In the genomic region with DNA sequence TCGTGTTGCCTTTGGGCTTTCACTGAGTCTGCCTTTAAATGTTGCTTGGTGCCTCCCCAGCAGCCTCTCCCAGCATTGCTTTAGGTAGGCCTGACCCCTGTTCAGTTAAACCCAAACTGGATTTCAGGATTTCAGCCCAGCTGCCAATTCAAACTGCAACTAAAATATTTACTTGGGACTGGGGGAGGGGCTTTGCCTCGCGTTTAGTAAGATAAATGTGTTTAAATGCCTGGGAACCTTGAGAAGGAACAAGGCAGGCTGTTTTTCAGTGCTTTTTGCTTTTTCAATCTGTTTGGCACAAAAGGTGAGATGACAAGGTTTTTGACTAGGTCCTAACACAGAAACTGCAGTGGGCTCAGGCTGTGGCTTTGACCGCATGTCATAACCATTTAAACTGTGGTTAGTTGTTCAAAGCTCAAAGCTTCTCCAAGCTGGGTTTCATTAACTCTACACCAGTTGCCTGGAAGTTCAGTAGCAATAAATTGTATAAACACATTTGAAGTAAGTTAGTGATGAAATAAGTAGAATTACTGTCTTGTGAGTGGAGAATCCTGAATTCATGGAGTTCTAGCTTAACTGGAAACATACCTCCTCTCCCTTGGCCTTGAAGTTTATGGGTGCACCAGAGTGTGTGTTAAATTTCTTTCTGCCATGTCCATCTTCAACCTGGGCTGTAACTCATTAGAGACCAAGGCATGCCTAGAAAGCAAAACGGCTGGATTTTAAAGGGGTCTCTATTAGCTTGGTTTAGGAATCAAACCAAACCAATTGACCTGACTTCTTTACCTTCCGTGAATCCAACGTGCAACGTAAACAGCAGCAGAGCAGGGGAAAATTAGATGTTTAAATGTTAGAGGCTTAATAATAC, we compare ENCODE assay signal across 11 cellular contexts. TPM values are rescaled to one million over a fixed set of nuclear protein-coding genes. Genes with fewer than 3 reads are reported as not detected.
DNase-seq lines count a peak whose midpoint lies in the region; ATAC-seq and TF ChIP-seq lines count a peak whose summit lies in the region.
"Had no signal": no experiment of that assay in that cellular context is flagged by ENCODE, and none has a peak within 500 bp of the region (broad histone marks: within the 10 kb centered on the region; RNA-seq: fewer than 3 reads in every experiment).

No MANE protein-coding gene starts in this region.

- H3K27me3 ChIP-seq in HUES6 (ENCODE audit: control insufficient read depth, insufficient read depth, low read length) = peaks cover 68% of the 10 kb centered on the region
- peaks cover 33% of the 10 kb centered on the region for H3K27me3 ChIP-seq in colonic mucosa
- H3K27me3 ChIP-seq in muscle layer of duodenum (ENCODE audit: low read depth, low read length) = peaks cover 15% of the 10 kb centered on the region
- H3K27me3 ChIP-seq in suprapubic skin = peaks cover 22% of the 10 kb centered on the region

- H3K4me1 ChIP-seq in HUES6 (ENCODE audit: control insufficient read depth, insufficient read depth, low read length) = peaks cover 54% of the 10 kb centered on the region
- H3K4me1 ChIP-seq in colonic mucosa = no peaks in the 10 kb centered on the region
- peaks cover 0 to 34% of the 10 kb centered on the region in 2 donors for H3K4me1 ChIP-seq in muscle layer of duodenum (ENCODE audit: control insufficient read depth in 1 of 2, insufficient read depth in 2 of 2, low read length in 2 of 2)
- H3K4me1 ChIP-seq in suprapubic skin = peaks cover 31% of the 10 kb centered on the region
- H3K4me1 ChIP-seq: breast epithelium had no signal

- no peak for TF ChIP-seq EP300 in suprapubic skin (IDR thresholded peaks at IDR 0.05)

- CTCF ChIA-PET in AG04449 (lab: Yijun Ruan, JAX) = interaction anchor here (0.8 to 8.2 kb wide), 6 partner anchors 20 to 208 kb away, joined by 3 to 94 read pairs (median 4); no protein-coding TSS in a partner anchor
- CTCF ChIA-PET in activated CD4-positive, alpha-beta memory T cell treated with anti-CD3 and anti-CD28 coated beads for 36 hours (lab: Charles Lee) = interaction anchor here (0.8 to 1.3 kb wide), 3 partner anchors 26 to 44 kb away, joined by 3 to 4 read pairs (median 3); no protein-coding TSS in a partner anchor

- peaks cover 65% of the 10 kb centered on the region for H3K27me3 Mint-ChIP-seq in activated CD4-positive, alpha-beta memory T cell treated with anti-CD3 and anti-CD28 coated beads for 36 hours

- H3K9ac ChIP-seq in HUES6 (ENCODE audit: low read length) (peak overlapping the region; percentile 49), colonic mucosa (ENCODE audit: low read depth in 2 of 2, low read length in 2 of 2) (peak overlapping the region; percentile 1 to 23)

- intact Hi-C loops in colonic mucosa (cut with DNase I) = no loop called here
- intact Hi-C loops in activated CD4-positive, alpha-beta memory T cell treated with anti-CD3 and anti-CD28 coated beads for 36 hours (cut with micrococcal nuclease) = loop anchor here (10.0 kb wide), 1 partner anchor 237 kb away; no protein-coding TSS in a partner anchor

- no peaks in the 10 kb centered on the region for H3K9me3 Mint-ChIP-seq in activated CD4-positive, alpha-beta memory T cell treated with anti-CD3 and anti-CD28 coated beads for 36 hours

- TF ChIP-seq POLR2A in suprapubic skin (IDR thresholded peaks at IDR 0.05) = no peak

- no peak for ATAC-seq in GM18873 (IDR thresholded peaks at IDR 0.05; ENCODE audit: low FRiP score, unreplicated experiment)

- H3K27ac Mint-ChIP-seq in activated CD4-positive, alpha-beta memory T cell treated with anti-CD3 and anti-CD28 coated beads for 36 hours = no peak overlapping the region
- H3K27ac Mint-ChIP-seq: CD4-positive, CD25-positive, alpha-beta regulatory T cell had no signal

- H3K9me3 ChIP-seq in HUES6 (ENCODE audit: control insufficient read depth, insufficient read depth, low read depth, low read length) (no peaks in the 10 kb centered on the region), colonic mucosa (no peaks in the 10 kb centered on the region), muscle layer of duodenum (ENCODE audit: control insufficient read depth in 1 of 2, low read length in 2 of 2) (no peaks in the 10 kb centered on the region), suprapubic skin (no peaks in the 10 kb centered on the region)
- H3K9me3 ChIP-seq: breast epithelium had no signal

- TF ChIP-seq CTCF in AG04449 (IDR thresholded peaks at IDR 0.05; ENCODE audit: insufficient read depth, low read length, missing control alignments) = no peak
- no peak for TF ChIP-seq CTCF in colonic mucosa (IDR thresholded peaks at IDR 0.05)
- no peak for TF ChIP-seq CTCF in suprapubic skin (IDR thresholded peaks at IDR 0.05)

- no peaks in the 10 kb centered on the region for H3K36me3 Mint-ChIP-seq in activated CD4-positive, alpha-beta memory T cell treated with anti-CD3 and anti-CD28 coated beads for 36 hours
- H3K36me3 Mint-ChIP-seq: CD4-positive, CD25-positive, alpha-beta regulatory T cell had no signal

- POLR2A ChIA-PET in AG04449 (lab: Yijun Ruan, JAX) = no interaction called here
- POLR2A ChIA-PET in activated CD4-positive, alpha-beta memory T cell treated with anti-CD3 and anti-CD28 coated beads for 36 hours (lab: Charles Lee) = no interaction called here

- no peaks in the 10 kb centered on the region for H3K36me3 ChIP-seq in HUES6 (ENCODE audit: control insufficient read depth, insufficient read depth, low read length)
- H3K36me3 ChIP-seq in colonic mucosa = no peaks in the 10 kb centered on the region
- no peaks in the 10 kb centered on the region for H3K36me3 ChIP-seq in muscle layer of duodenum (ENCODE audit: control insufficient read depth in 1 of 2, insufficient read depth in 2 of 2, low read length in 2 of 2)
- no peaks in the 10 kb centered on the region for H3K36me3 ChIP-seq in suprapubic skin
- H3K36me3 ChIP-seq: breast epithelium had no signal

- no peak overlapping the region; the same call in 1 of the 2 replicates for H3K27ac ChIP-seq in HUES6 (ENCODE audit: low read depth, low read length)
- peak overlapping the region; percentile 44 for H3K27ac ChIP-seq in colonic mucosa
- H3K27ac ChIP-seq in muscle layer of duodenum (ENCODE audit: low read length) = peak overlapping the region; percentile 35
- H3K27ac ChIP-seq in suprapubic skin = no peak overlapping the region
- H3K27ac ChIP-seq: breast epithelium had no signal

- DNase-seq in AG04449 (ENCODE audit: low read depth, low spot score) = peak; percentile 26
- DNase-seq in colonic mucosa = no peak
- DNase-seq in stimulated activated CD4-positive, alpha-beta T cell treated with anti-CD3 and anti-CD28 coated beads, Interleukin-4, amount 100 ng/mL, for 1 hour = no peak
- DNase-seq in activated CD4-positive, alpha-beta memory T cell treated with anti-CD3 and anti-CD28 coated beads for 36 hours = no peak
- DNase-seq in suprapubic skin (ENCODE audit: low spot score in 2 of 2) = no peak
- DNase-seq: CD4-positive, CD25-positive, alpha-beta regulatory T cell had no signal

- H3K4me3 Mint-ChIP-seq in activated CD4-positive, alpha-beta memory T cell treated with anti-CD3 and anti-CD28 coated beads for 36 hours = no peak overlapping the region

- H3K4me1 Mint-ChIP-seq in activated CD4-positive, alpha-beta memory T cell treated with anti-CD3 and anti-CD28 coated beads for 36 hours (ENCODE audit: low read depth) = peaks cover 17% of the 10 kb centered on the region

- 75% methylated on average over 8 of the region's 8 CpGs for WGBS in suprapubic skin

- no peak overlapping the region for H3K4me3 ChIP-seq in AG04449 (ENCODE audit: low read depth, low read length)
- H3K4me3 ChIP-seq in HUES6 (ENCODE audit: low read depth, low read length) = peak overlapping the region; percentile 73
- no peak overlapping the region for H3K4me3 ChIP-seq in colonic mucosa
- H3K4me3 ChIP-seq in muscle layer of duodenum (ENCODE audit: low read depth in 1 of 2, low read length in 2 of 2) = no peak overlapping the region
- no peak overlapping the region for H3K4me3 ChIP-seq in suprapubic skin
- H3K4me3 ChIP-seq: lung had no signal

RNA-seq across cellular contexts. Expression of a gene that starts 3.6 kb away (rescaled TPM):
- total RNA-seq in colonic mucosa = 1 to 10 TPM in 1 of 2 donors, under 1 TPM in 1; 0.52 to 1.3 TPM
- total RNA-seq in activated CD4-positive, alpha-beta memory T cell treated with anti-CD3 and anti-CD28 coated beads for 36 hours = not detected
- 1 to 10 TPM; 1.5 to 8.2 (median 3.6) TPM for total RNA-seq in suprapubic skin
- total RNA-seq: CD4-positive, CD25-positive, alpha-beta regulatory T cell had no signal

RNA-seq across cellular contexts. Expression of a gene that starts 56.8 kb away (rescaled TPM):
- total RNA-seq in colonic mucosa (10 to 100 TPM in 1 of 2 donors, 1 to 10 TPM in 1; 8.7 to 17.3 TPM), suprapubic skin (10 to 100 TPM in 3 of 4 donors, 1 to 10 TPM in 1; 9.9 to 19.9 (median 14.6) TPM)
- 10 to 100 TPM; 12.8 to 14.8 TPM for total RNA-seq in activated CD4-positive, alpha-beta memory T cell treated with anti-CD3 and anti-CD28 coated beads for 36 hours

Comparison
In these comparisons a context has a peak if more than half of its experiments do, and no peak if none do; other contexts are left out.
1. H3K27ac ChIP-seq: peak in colonic mucosa (single experiment) and muscle layer of duodenum (single experiment); none in HUES6 (single experiment) and suprapubic skin (single experiment).